Comparison of ENCODE assay signal across 9 cellular contexts in the genomic region with DNA sequence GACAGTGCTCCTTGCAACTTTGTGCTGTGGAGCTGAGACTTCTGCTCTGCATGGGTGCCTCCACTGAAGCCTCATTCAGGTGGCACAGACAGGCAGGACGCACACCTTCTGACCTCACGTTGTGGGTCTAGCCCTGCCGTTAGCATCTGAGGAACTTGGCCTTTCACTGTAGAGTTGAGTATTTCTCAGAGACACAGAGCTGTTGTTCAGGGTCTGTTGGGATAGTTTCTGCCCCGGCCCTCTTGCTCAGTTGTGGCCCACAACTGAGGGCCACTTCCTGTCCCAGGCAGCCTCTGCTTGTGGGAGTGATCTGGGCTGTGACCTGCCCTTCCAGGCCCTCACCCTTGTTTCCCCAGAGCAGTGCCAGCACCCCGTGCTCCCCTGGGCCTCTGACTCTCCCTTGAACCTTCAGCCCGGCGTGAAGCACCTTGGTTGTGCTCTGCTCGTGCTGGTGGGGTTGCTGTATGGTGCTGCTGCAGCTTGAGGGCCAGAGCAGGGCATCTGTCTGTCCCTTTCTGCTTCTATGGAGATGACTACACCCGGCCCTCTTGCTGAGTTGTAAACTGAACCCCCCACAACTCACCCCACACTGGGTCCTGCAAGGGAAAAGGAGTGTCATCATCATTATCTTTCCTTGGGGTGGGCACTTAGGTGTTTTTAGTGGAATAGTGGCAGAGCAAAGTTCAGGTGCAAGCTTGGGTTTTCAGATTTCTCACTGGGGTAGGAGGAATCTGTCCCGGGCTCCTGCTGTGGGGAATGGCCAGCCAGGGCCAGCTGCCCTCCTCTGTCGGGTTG. TPM values are rescaled to one million over a fixed set of nuclear protein-coding genes. Genes with fewer than 3 reads are reported as not detected.
DNase-seq lines count a peak whose midpoint lies in the region; ATAC-seq, FAIRE-seq and TF ChIP-seq lines count a peak whose summit lies in the region.
"Had no signal": no experiment of that assay in that cellular context is flagged by ENCODE, and none has a peak within 500 bp of the region (broad histone marks: within the 10 kb centered on the region; RNA-seq: fewer than 3 reads in every experiment).

No MANE protein-coding gene starts in this region.

- H3K9me3 Mint-ChIP-seq in GM23338: no peaks in the 10 kb centered on the region
- H3K9me3 Mint-ChIP-seq in WTC11: no peaks in the 10 kb centered on the region
- H3K9me3 Mint-ChIP-seq in naive thymus-derived CD4-positive, alpha-beta T cell: no peaks in the 10 kb centered on the region

- H3K9me3 ChIP-seq in naive thymus-derived CD4-positive, alpha-beta T cell (ENCODE audit: control insufficient read depth in 2 of 3, low read length in 3 of 3): no peaks in the 10 kb centered on the region

- H3K27me3 Mint-ChIP-seq in GM23338 (ENCODE audit: insufficient read depth, low read depth, poor library complexity) (peaks cover 22% of the 10 kb centered on the region), WTC11 (ENCODE audit: low read depth) (no peaks in the 10 kb centered on the region)
- H3K27me3 Mint-ChIP-seq in naive thymus-derived CD4-positive, alpha-beta T cell: no peaks in the 10 kb centered on the region

- intact Hi-C loops in naive thymus-derived CD4-positive, alpha-beta T cell (cut with micrococcal nuclease): loop anchor here in 1 of 2 donors (5.0 kb wide), 1 partner anchor 55 kb away; no protein-coding TSS in a partner anchor

- no peak overlapping the region for H3K4me3 ChIP-seq in GM23338
- peak overlapping the region; percentile 35 for H3K4me3 ChIP-seq in naive thymus-derived CD4-positive, alpha-beta T cell (ENCODE audit: low read length)

- TF ChIP-seq CTCF in GM23338 (conservative IDR thresholded peaks at IDR 0.05; ENCODE audit: low read depth in 2 of 2) (no peak), WTC11 (IDR thresholded peaks at IDR 0.05) (no peak)

- H3K4me3 Mint-ChIP-seq in GM23338 (peak overlapping the region; percentile 32; the same call in 2 of the 3 replicates), WTC11 (no peak overlapping the region)
- peak overlapping the region; percentile 72 to 95 (median 86) for H3K4me3 Mint-ChIP-seq in naive thymus-derived CD4-positive, alpha-beta T cell

- H3K36me3 Mint-ChIP-seq in GM23338 (ENCODE audit: low read depth) (peaks cover 20% of the 10 kb centered on the region; the same call in 2 of the 3 replicates), WTC11 (peaks cover 2% of the 10 kb centered on the region; the same call in 1 of the 2 replicates)
- peaks cover 0 to 3% (median 0%) of the 10 kb centered on the region in 5 donors for H3K36me3 Mint-ChIP-seq in naive thymus-derived CD4-positive, alpha-beta T cell

- peak; percentile 17 for ATAC-seq in GM23338
- ATAC-seq in WTC11: peak; percentile 19
- peak; percentile 50 for ATAC-seq in naive thymus-derived CD4-positive, alpha-beta T cell

- H3F3A ChIP-seq in GM23338 (replicated peaks; ENCODE audit: low read depth): no peaks in the 10 kb centered on the region

- no peaks in the 10 kb centered on the region for H3K27me3 ChIP-seq in GM23338 (ENCODE audit: insufficient read depth)
- no peaks in the 10 kb centered on the region for H3K27me3 ChIP-seq in naive thymus-derived CD4-positive, alpha-beta T cell (ENCODE audit: control insufficient read depth in 2 of 2, insufficient read depth in 2 of 2, low read length in 2 of 2)

- peaks cover 100% of the 10 kb centered on the region for H3K79me2 ChIP-seq in GM23338 (replicated peaks; ENCODE audit: insufficient read depth)

- POLR2A ChIA-PET in WTC11 (lab: Charles Lee): interaction anchor here (1.1 to 5.8 kb wide), 4 partner anchors 9 to 242 kb away, joined by 3 to 32 read pairs (median 6); a partner anchor contains a TSS
- POLR2A ChIA-PET in naive thymus-derived CD4-positive, alpha-beta T cell (lab: Charles Lee): interaction anchor here (0.6 to 7.2 kb wide), 8 partner anchors 8 to 144 kb away, joined by 3 to 90 read pairs (median 5); a partner anchor contains a TSS

- peaks cover 57% of the 10 kb centered on the region for H4K20me1 ChIP-seq in GM23338 (replicated peaks; ENCODE audit: insufficient read depth)

- H3K27ac ChIP-seq in GM23338 (ENCODE audit: low read depth): peak overlapping the region; percentile 69
- H3K27ac ChIP-seq in naive thymus-derived CD4-positive, alpha-beta T cell (ENCODE audit: low read depth, low read length): peak overlapping the region; percentile 63

- CTCF ChIA-PET in WTC11 (lab: Charles Lee): interaction anchor here (0.6 to 2.0 kb wide), 6 partner anchors 10 to 159 kb away, joined by 3 to 6 read pairs (median 4); a partner anchor contains a TSS
- CTCF ChIA-PET in naive thymus-derived CD4-positive, alpha-beta T cell (lab: Charles Lee): interaction anchor here (0.6 to 1.7 kb wide), 6 partner anchors 9 to 180 kb away, joined by 3 to 8 read pairs (median 3); a partner anchor contains a TSS

- no peak for TF ChIP-seq POLR2A in GM12891 (IDR thresholded peaks at IDR 0.05; ENCODE audit: low read depth, low read length)

- FAIRE-seq in GM12891 (lab: Jason Lieb, UNC): peak; percentile 88
- FAIRE-seq: endothelial cell of umbilical vein had no signal

- H3K9me2 ChIP-seq in GM23338 (ENCODE audit: insufficient read depth): no peaks in the 10 kb centered on the region

- H3K4me1 Mint-ChIP-seq in GM23338: peaks cover 78% of the 10 kb centered on the region
- H3K4me1 Mint-ChIP-seq in WTC11: peaks cover 75% of the 10 kb centered on the region
- H3K4me1 Mint-ChIP-seq in naive thymus-derived CD4-positive, alpha-beta T cell: peaks cover 68 to 99% (median 91%) of the 10 kb centered on the region in 7 donors

- DNase-seq in GM12891 (ENCODE audit: insufficient read length, low spot score) (no peak), GM23338 (ENCODE audit: low spot score) (no peak), WTC11 (ENCODE audit: low spot score) (no peak), GM19240 (ENCODE audit: insufficient read length, low spot score) (no peak), NCI-H2081 (lab: John Stamatoyannopoulos, UW) (no peak), occipital lobe (lab: John Stamatoyannopoulos, UW) (no peak)
- DNase-seq in naive thymus-derived CD4-positive, alpha-beta T cell: no peak
- no peak for DNase-seq in effector CD4-positive, alpha-beta T cell

- H3K36me3 ChIP-seq in GM23338 (ENCODE audit: insufficient read depth): no peaks in the 10 kb centered on the region
- no peaks in the 10 kb centered on the region for H3K36me3 ChIP-seq in naive thymus-derived CD4-positive, alpha-beta T cell (ENCODE audit: control insufficient read depth in 2 of 3, insufficient read depth in 3 of 3, low read length in 3 of 3)

- H2AFZ ChIP-seq in GM23338: no peak overlapping the region

- H3K27ac Mint-ChIP-seq in GM23338: peak overlapping the region; percentile 33; the same call in 1 of the 2 replicates
- peak overlapping the region; percentile 94 for H3K27ac Mint-ChIP-seq in WTC11
- peak overlapping the region; percentile 48 to 97 (median 93) for H3K27ac Mint-ChIP-seq in naive thymus-derived CD4-positive, alpha-beta T cell

- peaks cover 48% of the 10 kb centered on the region for H3K4me1 ChIP-seq in GM23338 (ENCODE audit: insufficient read depth)
- peaks cover 39 to 67% of the 10 kb centered on the region in 2 donors for H3K4me1 ChIP-seq in naive thymus-derived CD4-positive, alpha-beta T cell (ENCODE audit: control insufficient read depth in 2 of 2, insufficient read depth in 2 of 2, low read length in 2 of 2)

- H3K4me2 ChIP-seq in GM23338: peak overlapping the region; percentile 48

TF ChIP-seq in GM12891, 5 proteins besides CTCF, POLR2A, EP300 and RAD21:
- no peak for TF ChIP-seq TAF1 (IDR thresholded peaks at IDR 0.05; ENCODE audit: low read depth, low read length)
- TF ChIP-seq POU2F2 (IDR thresholded peaks at IDR 0.05; ENCODE audit: low read depth, low read length): no peak

TF ChIP-seq in GM23338, 12 proteins besides CTCF, POLR2A, EP300 and RAD21 (continues in another document):
- no peak for TF ChIP-seq NANOG (IDR thresholded peaks at IDR 0.05; ENCODE audit: borderline replicate concordance)
- no peak for TF ChIP-seq EZH2 (IDR thresholded peaks at IDR 0.05; ENCODE audit: low read depth, unreplicated experiment)
- TF ChIP-seq JUNB (IDR thresholded peaks at IDR 0.05; ENCODE audit: unreplicated experiment): no peak

TF ChIP-seq in WTC11, 78 proteins besides CTCF, POLR2A, EP300 and RAD21 (continues in another document):
- TF ChIP-seq ZNF219 (CRISPR knock-in tag; IDR thresholded peaks at IDR 0.05; ENCODE audit: borderline replicate concordance) (no peak), TEAD1 (CRISPR knock-in tag; IDR thresholded peaks at IDR 0.05) (no peak), ZNF121 (CRISPR knock-in tag; IDR thresholded peaks at IDR 0.05) (no peak)

RNA-seq across cellular contexts. Expression of a gene that starts 11.7 kb away (rescaled TPM):
- polyA plus RNA-seq in GM12891 (2012; ENCODE audit: low read depth, missing spikeins): 10.3 TPM
- total RNA-seq in GM23338 (2014; rRNA removed; shearing (Covaris generic)): 32.4 and 40.1 TPM in 2 replicates
- polyA plus RNA-seq in GM23338 (2016; fragmentation: Nextera tagmentation; extraction: Ambion mirVana): 11.2 and 11.6 TPM in 2 replicates
- total RNA-seq in WTC11 (2021) (40.7 to 49.1 TPM (median 41.5 TPM) in 3 replicates), occipital lobe (10.6 TPM)
- total RNA-seq in naive thymus-derived CD4-positive, alpha-beta T cell: 10 to 100 TPM; 28.4 to 48.8 (median 31.2) TPM
- polyA plus RNA-seq in naive thymus-derived CD4-positive, alpha-beta T cell: 1 to 10 TPM; 2.2 to 3.9 TPM

RNA-seq across cellular contexts. Expression of a gene that starts 18.3 kb away (rescaled TPM):
- polyA plus RNA-seq in GM12891 (2012; ENCODE audit: low read depth, missing spikeins): 5.3 TPM
- 15.6 and 17.9 TPM in 2 replicates for total RNA-seq in GM23338 (2014; rRNA removed; shearing (Covaris generic))
- 8.4 and 10.0 TPM in 2 replicates for polyA plus RNA-seq in GM23338 (2016; fragmentation: Nextera tagmentation; extraction: Ambion mirVana)
- total RNA-seq in WTC11 (2021) (21.3 to 29.5 TPM (median 26.2 TPM) in 3 replicates), occipital lobe (1.6 TPM)
- 10 to 100 TPM in 3 of 5 experiments, 1 to 10 TPM in 2; 7.3 to 12.5 (median 10.8) TPM for total RNA-seq in naive thymus-derived CD4-positive, alpha-beta T cell
- polyA plus RNA-seq in naive thymus-derived CD4-positive, alpha-beta T cell: 1 to 10 TPM in 1 of 2 donors, under 1 TPM in 1; 0.83 to 1.4 TPM

RNA-seq across cellular contexts. Expression of a gene that starts 46.9 kb away (rescaled TPM):
- polyA plus RNA-seq in GM12891 (2012; ENCODE audit: low read depth, missing spikeins): 22.9 TPM
- total RNA-seq in GM23338 (2014; rRNA removed; shearing (Covaris generic)): 64.0 and 75.4 TPM in 2 replicates
- polyA plus RNA-seq in GM23338 (2016; fragmentation: Nextera tagmentation; extraction: Ambion mirVana): 53.5 and 54.1 TPM in 2 replicates
- total RNA-seq in WTC11 (2021): 82.2 to 96.1 TPM (median 89.3 TPM) in 3 replicates
- 10 to 100 TPM; 47.2 to 81.8 (median 64.7) TPM for total RNA-seq in naive thymus-derived CD4-positive, alpha-beta T cell
- polyA plus RNA-seq in naive thymus-derived CD4-positive, alpha-beta T cell: 10 to 100 TPM; 27.1 to 42.4 TPM
- 22.1 TPM for total RNA-seq in occipital lobe

Comparison
In these comparisons a context has a peak if more than half of its experiments do, and no peak if none do; other contexts are left out.
1. H3K27ac Mint-ChIP-seq: peak in every context shown above with its lines; median percentile 94 in WTC11; 93 in naive thymus-derived CD4-positive, alpha-beta T cell; 33 in GM23338.